Comparison of ENCODE assay signal across 1 cellular context in the genomic region with DNA sequence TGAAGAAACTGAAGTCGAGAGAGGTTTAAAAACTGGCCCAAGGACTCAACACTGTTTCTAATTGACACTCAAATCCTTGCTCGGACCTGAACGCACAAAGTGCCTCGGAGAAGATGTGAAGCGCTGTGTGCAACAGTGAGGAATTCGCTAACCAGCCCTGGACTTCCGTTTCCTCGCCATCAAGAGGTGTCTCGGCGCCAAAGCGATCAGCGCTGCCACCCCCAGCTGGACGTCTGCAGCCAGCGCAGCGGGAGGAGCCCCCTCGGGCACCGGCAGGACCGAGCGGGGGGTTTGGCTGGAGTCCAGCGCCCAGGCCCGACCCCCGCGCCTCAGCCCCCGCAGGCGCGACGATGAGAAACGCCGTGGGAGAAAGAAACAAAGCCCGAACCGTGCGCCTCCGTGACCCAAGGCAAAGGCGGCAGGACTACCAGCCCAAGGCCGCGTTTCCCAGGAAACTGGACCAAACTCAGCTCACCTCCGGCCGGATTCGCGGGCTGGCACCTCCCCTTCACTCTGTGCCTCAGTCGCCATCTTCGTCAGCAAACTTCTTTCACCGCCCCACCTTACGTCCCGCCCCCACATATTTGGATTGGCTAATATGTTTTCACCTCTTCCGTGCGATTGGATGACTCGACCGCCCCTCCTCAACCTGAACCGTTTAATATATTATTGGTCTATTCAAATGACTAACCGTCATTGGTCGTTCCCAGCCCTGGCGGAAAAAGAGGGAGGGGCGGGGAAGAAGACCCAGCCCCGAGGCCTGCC.
TF ChIP-seq lines count a peak whose summit lies in the region.

A gene with protein sequence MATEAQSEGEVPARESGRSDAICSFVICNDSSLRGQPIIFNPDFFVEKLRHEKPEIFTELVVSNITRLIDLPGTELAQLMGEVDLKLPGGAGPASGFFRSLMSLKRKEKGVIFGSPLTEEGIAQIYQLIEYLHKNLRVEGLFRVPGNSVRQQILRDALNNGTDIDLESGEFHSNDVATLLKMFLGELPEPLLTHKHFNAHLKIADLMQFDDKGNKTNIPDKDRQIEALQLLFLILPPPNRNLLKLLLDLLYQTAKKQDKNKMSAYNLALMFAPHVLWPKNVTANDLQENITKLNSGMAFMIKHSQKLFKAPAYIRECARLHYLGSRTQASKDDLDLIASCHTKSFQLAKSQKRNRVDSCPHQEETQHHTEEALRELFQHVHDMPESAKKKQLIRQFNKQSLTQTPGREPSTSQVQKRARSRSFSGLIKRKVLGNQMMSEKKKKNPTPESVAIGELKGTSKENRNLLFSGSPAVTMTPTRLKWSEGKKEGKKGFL (minus strand): TSS at position 541 of the 765 bp plus-strand sequence. CDS start 10 bp downstream, at position 531.

TF ChIP-seq in A549, 52 proteins besides CTCF, POLR2A, EP300 and RAD21 (continued from another document):
- TF ChIP-seq, protein P1, sequence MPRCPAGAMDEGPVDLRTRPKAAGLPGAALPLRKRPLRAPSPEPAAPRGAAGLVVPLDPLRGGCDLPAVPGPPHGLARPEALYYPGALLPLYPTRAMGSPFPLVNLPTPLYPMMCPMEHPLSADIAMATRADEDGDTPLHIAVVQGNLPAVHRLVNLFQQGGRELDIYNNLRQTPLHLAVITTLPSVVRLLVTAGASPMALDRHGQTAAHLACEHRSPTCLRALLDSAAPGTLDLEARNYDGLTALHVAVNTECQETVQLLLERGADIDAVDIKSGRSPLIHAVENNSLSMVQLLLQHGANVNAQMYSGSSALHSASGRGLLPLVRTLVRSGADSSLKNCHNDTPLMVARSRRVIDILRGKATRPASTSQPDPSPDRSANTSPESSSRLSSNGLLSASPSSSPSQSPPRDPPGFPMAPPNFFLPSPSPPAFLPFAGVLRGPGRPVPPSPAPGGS (IDR thresholded peaks at IDR 0.05): peak; percentile 58; the same call in 1 of the 3 replicates
